11 cellular contexts compared by ENCODE assay signal in the genomic region with DNA sequence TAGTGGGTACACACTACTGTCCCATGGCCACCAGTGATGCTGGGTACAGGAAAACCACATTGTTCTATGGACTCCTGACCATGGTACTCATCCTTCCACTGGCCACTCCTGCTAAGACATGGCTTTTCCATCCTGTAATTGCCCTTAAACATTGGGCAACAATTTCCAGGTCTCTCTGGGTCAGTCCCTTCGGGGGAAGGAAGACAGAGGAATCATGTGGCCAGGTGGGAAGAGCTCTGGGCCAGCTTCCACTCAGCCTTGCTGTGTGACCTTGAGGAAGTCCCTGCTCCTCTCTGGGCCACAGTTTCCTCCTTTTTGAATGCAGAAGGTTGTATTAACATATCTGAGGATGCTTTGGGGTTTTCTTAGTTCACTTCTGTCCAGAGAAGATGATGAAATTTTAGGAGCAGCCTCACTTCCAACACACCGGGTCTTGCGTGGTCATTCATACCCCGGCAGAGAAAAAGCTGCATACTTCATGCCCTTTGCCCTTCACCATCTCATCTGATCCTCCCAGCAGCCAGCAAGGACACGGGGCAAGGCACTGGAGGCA. TPM values are rescaled to one million over a fixed set of nuclear protein-coding genes. Genes with fewer than 3 reads are reported as not detected.
A peak's percentile ranks its signal among the peaks of the same experiment; 100 is the strongest.
DNase-seq lines count a peak whose midpoint lies in the region; ATAC-seq, FAIRE-seq and TF ChIP-seq lines count a peak whose summit lies in the region.
"Had no signal": no experiment of that assay in that cellular context is flagged by ENCODE, and none has a peak within 500 bp of the region (broad histone marks: within the 10 kb centered on the region; RNA-seq: fewer than 3 reads in every experiment).

No MANE protein-coding gene starts in this region.

- H3K27me3 ChIP-seq in IMR-90 (ENCODE audit: control insufficient read depth, insufficient read depth, low read length): no peaks in the 10 kb centered on the region
- no peaks in the 10 kb centered on the region for H3K27me3 ChIP-seq in astrocyte (ENCODE audit: insufficient read depth, low read length)
- H3K27me3 ChIP-seq in right cardiac atrium (ENCODE audit: control insufficient read depth, insufficient read depth): no peaks in the 10 kb centered on the region
- no peaks in the 10 kb centered on the region for H3K27me3 ChIP-seq in brain microvascular endothelial cell (replicated peaks)
- H3K27me3 ChIP-seq: dorsolateral prefrontal cortex, spleen had no signal

- peaks cover 8% of the 10 kb centered on the region for H3K4me1 Mint-ChIP-seq in astrocyte (ENCODE audit: low read depth, unreplicated experiment)
- peaks cover 10% of the 10 kb centered on the region for H3K4me1 Mint-ChIP-seq in stimulated activated effector memory CD8-positive, alpha-beta T cell treated with anti-CD3 and anti-CD28 coated beads, Interleukin-12 subunit alpha, Interleukin-12 subunit beta, amount 100 ng/mL, for 72 hours
- peaks cover 4% of the 10 kb centered on the region for H3K4me1 Mint-ChIP-seq in activated T-cell treated with anti-CD3 and anti-CD28 coated beads, Interleukin-2, amount 50 U/mL, for 24 hours (ENCODE audit: low read depth)

- H3K9ac ChIP-seq in IMR-90 (ENCODE audit: low read depth, low read length) (0 out of 2 replicates have a peak overlapping the region, but pooled peaks have one; percentile 14), astrocyte (ENCODE audit: low read length) (no peak overlapping the region)

- H3K79me2 ChIP-seq in astrocyte (ENCODE audit: insufficient read depth, low read length): no peaks in the 10 kb centered on the region

- no TSS peak for BruUV-seq in IMR-90 (replicated peaks; lab: Mats Ljungman, UMichigan)

- dilution Hi-C loops in IMR-90 (cut with HindIII; ENCODE audit: low sequenced_read_pairs, unreplicated experiment): no loop called here

- H3K4me3 Mint-ChIP-seq in astrocyte (ENCODE audit: unreplicated experiment): no peak overlapping the region
- H3K4me3 Mint-ChIP-seq in stimulated activated effector memory CD8-positive, alpha-beta T cell treated with anti-CD3 and anti-CD28 coated beads, Interleukin-12 subunit alpha, Interleukin-12 subunit beta, amount 100 ng/mL, for 72 hours: peak overlapping the region; percentile 38
- no peak overlapping the region for H3K4me3 Mint-ChIP-seq in activated T-cell treated with anti-CD3 and anti-CD28 coated beads, Interleukin-2, amount 50 U/mL, for 24 hours

- H2AK9ac ChIP-seq in IMR-90 (replicated peaks; ENCODE audit: low read depth, low read length, poor library complexity): no peak overlapping the region

- H3K9me3 ChIP-seq in IMR-90 (ENCODE audit: control insufficient read depth, insufficient read depth, low read length) (no peaks in the 10 kb centered on the region), astrocyte (ENCODE audit: insufficient read depth, low read depth, low read length) (no peaks in the 10 kb centered on the region), right cardiac atrium (ENCODE audit: control insufficient read depth, low read length) (no peaks in the 10 kb centered on the region)
- H3K9me3 ChIP-seq: spleen had no signal

- peak overlapping the region; percentile 13; the same call in 1 of the 2 replicates for H4K5ac ChIP-seq in IMR-90 (ENCODE audit: low read depth, low read length)

- H4K8ac ChIP-seq in IMR-90 (ENCODE audit: low read depth in 2 of 2, low read length in 2 of 2): peak overlapping the region in 1 of 2 experiments; percentile 8; a peak in 1 of 4 replicates

- H3K4me2 ChIP-seq in IMR-90 (ENCODE audit: low read depth, low read length) (peak overlapping the region; percentile 33; the same call in 1 of the 2 replicates), astrocyte (ENCODE audit: low read length) (no peak overlapping the region)

- peak overlapping the region; percentile 51; the same call in 1 of the 2 replicates for H2BK20ac ChIP-seq in IMR-90 (ENCODE audit: low read depth, low read length)

- no peak for TF ChIP-seq RAD21 in IMR-90 (IDR thresholded peaks at IDR 0.05; ENCODE audit: low read length)

- H3K27ac ChIP-seq in IMR-90 (ENCODE audit: insufficient read depth, low read length) (peak overlapping the region; percentile 2; the same call in 1 of the 2 replicates), astrocyte (ENCODE audit: low read depth, low read length) (no peak overlapping the region), right cardiac atrium (ENCODE audit: low read length) (peak overlapping the region; percentile 89), brain microvascular endothelial cell (no peak overlapping the region)
- H3K27ac ChIP-seq: SK-N-MC had no signal

- H2BK15ac ChIP-seq in IMR-90 (ENCODE audit: low read depth, low read length): peak overlapping the region; percentile 2; the same call in 1 of the 3 replicates

- DNase-seq in IMR-90 (no peak), astrocyte (ENCODE audit: low read depth) (no peak), right cardiac atrium (no peak), brain microvascular endothelial cell (no peak)
- DNase-seq in stimulated activated effector memory CD8-positive, alpha-beta T cell treated with anti-CD3 and anti-CD28 coated beads, Interleukin-12 subunit alpha, Interleukin-12 subunit beta, amount 100 ng/mL, for 72 hours (ENCODE audit: low spot score in 2 of 2): no peak
- no peak for DNase-seq in activated T-cell treated with anti-CD3 and anti-CD28 coated beads, Interleukin-2, amount 50 U/mL, for 24 hours
- DNase-seq: dorsolateral prefrontal cortex, GDM1, spleen had no signal

- peak overlapping the region; percentile 69 for H2AFZ ChIP-seq in IMR-90 (replicated peaks; ENCODE audit: low read length, poor library complexity)
- H2AFZ ChIP-seq in astrocyte (ENCODE audit: low read depth, low read length): no peak overlapping the region

- H3K18ac ChIP-seq in IMR-90 (ENCODE audit: low read depth, low read length): peak overlapping the region; percentile 19; the same call in 1 of the 2 replicates

- TF ChIP-seq CTCF in IMR-90 (conservative IDR thresholded peaks at IDR 0.05; ENCODE audit: low read depth, low read length) (no peak), astrocyte (IDR thresholded peaks at IDR 0.05; ENCODE audit: insufficient read depth, low read depth, low read length) (no peak), brain microvascular endothelial cell (IDR thresholded peaks at IDR 0.05; ENCODE audit: low read depth, low read length, missing control alignments) (no peak)

- no peak overlapping the region for H3K56ac ChIP-seq in IMR-90 (ENCODE audit: extremely low read depth, insufficient read depth, low read length)

- WGBS in IMR-90 (ENCODE audit: extremely low coverage in 2 of 2, insufficient read length in 1 of 2), 2 experiments: 40% methylated on average over 2 of the region's 5 CpGs; no CpG with 5 or more reads in 1 of the 2 experiments
- WGBS in right cardiac atrium: 26% methylated on average over 5 of the region's 5 CpGs

- H3K23ac ChIP-seq in IMR-90 (ENCODE audit: low read depth, low read length): 0 out of 2 replicates have a peak overlapping the region, but pooled peaks have one; percentile 1

- H3K4me1 ChIP-seq in IMR-90 (ENCODE audit: control insufficient read depth, insufficient read depth, low read length) (peaks cover 9% of the 10 kb centered on the region), astrocyte (ENCODE audit: insufficient read depth, low read length) (peaks cover 6% of the 10 kb centered on the region), right cardiac atrium (ENCODE audit: control insufficient read depth, insufficient read depth, low read length) (peaks cover 22% of the 10 kb centered on the region)

- no peak for FAIRE-seq in astrocyte (lab: Jason Lieb, UNC)

- POLR2A ChIA-PET in IMR-90 (lab: Charles Lee; ENCODE audit: unreplicated experiment): no interaction called here

- peak overlapping the region; percentile 74 for H2AK5ac ChIP-seq in IMR-90 (ENCODE audit: low read depth, low read length)

- CTCF ChIA-PET in IMR-90 (lab: Yijun Ruan, JAX): no interaction called here

- H3K4me3 ChIP-seq in IMR-90 (ENCODE audit: insufficient read depth, low read depth, low read length): no peak overlapping the region
- H3K4me3 ChIP-seq in astrocyte (ENCODE audit: insufficient read depth, low read depth, low read length): no peak overlapping the region
- H3K4me3 ChIP-seq in right cardiac atrium (ENCODE audit: low read length): no peak overlapping the region
- no peak overlapping the region for H3K4me3 ChIP-seq in brain microvascular endothelial cell (ENCODE audit: low read depth, low read length)
- H3K4me3 ChIP-seq: dorsolateral prefrontal cortex, SK-N-MC, spleen had no signal

- intact Hi-C loops in IMR-90 (cut with micrococcal nuclease) (no loop called here), right cardiac atrium (cut with DNase I) (loop anchor here in 3 of 4 donors (5.0 to 10.0 kb wide), 2 partner anchors 51 to 53 kb away; a partner anchor contains a TSS)

- peak overlapping the region; percentile 2; the same call in 1 of the 2 replicates for H2BK120ac ChIP-seq in IMR-90 (ENCODE audit: low read depth, low read length)

- in situ Hi-C loops in IMR-90 (cut with MboI; ENCODE audit: low sequenced_read_pairs) (loop anchor here (5.0 kb wide), 2 partner anchors 43 to 143 kb away; no protein-coding TSS in a partner anchor), brain microvascular endothelial cell (cut with HindIII; ENCODE audit: low pct_ligation_motif_present, low sequenced_read_pairs) (no loop called here)

- TF ChIP-seq POLR2A in IMR-90 (IDR thresholded peaks at IDR 0.05; ENCODE audit: low read depth, low read length): no peak

- peaks cover 3% of the 10 kb centered on the region for H3K36me3 Mint-ChIP-seq in astrocyte (ENCODE audit: low read depth, unreplicated experiment)
- no peaks in the 10 kb centered on the region for H3K36me3 Mint-ChIP-seq in stimulated activated effector memory CD8-positive, alpha-beta T cell treated with anti-CD3 and anti-CD28 coated beads, Interleukin-12 subunit alpha, Interleukin-12 subunit beta, amount 100 ng/mL, for 72 hours
- H3K36me3 Mint-ChIP-seq in activated T-cell treated with anti-CD3 and anti-CD28 coated beads, Interleukin-2, amount 50 U/mL, for 24 hours (ENCODE audit: low read depth): no peaks in the 10 kb centered on the region

- H3K14ac ChIP-seq in IMR-90 (replicated peaks; ENCODE audit: low read depth, low read length): peak overlapping the region; percentile 48

- H3K36me3 ChIP-seq in IMR-90 (ENCODE audit: control insufficient read depth, insufficient read depth, low read length): no peaks in the 10 kb centered on the region
- no peaks in the 10 kb centered on the region for H3K36me3 ChIP-seq in astrocyte (ENCODE audit: insufficient read depth, low read length)
- no peaks in the 10 kb centered on the region for H3K36me3 ChIP-seq in brain microvascular endothelial cell (replicated peaks)
- H3K36me3 ChIP-seq: spleen had no signal

- H2BK5ac ChIP-seq in IMR-90 (ENCODE audit: low read depth, low read length, poor library complexity, severe bottlenecking): peak overlapping the region; percentile 4

- H4K20me1 ChIP-seq in IMR-90 (ENCODE audit: insufficient read depth, low read length) (no peaks in the 10 kb centered on the region; the same call in 1 of the 2 replicates), astrocyte (ENCODE audit: insufficient read depth, low read length) (no peaks in the 10 kb centered on the region)

- H3K4ac ChIP-seq in IMR-90 (ENCODE audit: low read depth, low read length): peak overlapping the region; percentile 40; the same call in 1 of the 2 replicates

- H3K27ac Mint-ChIP-seq in astrocyte (ENCODE audit: unreplicated experiment): peak overlapping the region; percentile 12
- peak overlapping the region; percentile 84 for H3K27ac Mint-ChIP-seq in stimulated activated effector memory CD8-positive, alpha-beta T cell treated with anti-CD3 and anti-CD28 coated beads, Interleukin-12 subunit alpha, Interleukin-12 subunit beta, amount 100 ng/mL, for 72 hours
- no peak overlapping the region for H3K27ac Mint-ChIP-seq in activated T-cell treated with anti-CD3 and anti-CD28 coated beads, Interleukin-2, amount 50 U/mL, for 24 hours

- peaks cover 3 to 4% of the 10 kb centered on the region in 2 experiments; a peak in 3 of 4 replicates for H3K79me1 ChIP-seq in IMR-90 (ENCODE audit: low read depth in 1 of 2, low read length in 2 of 2)

- H4K91ac ChIP-seq in IMR-90 (ENCODE audit: insufficient read depth, low read depth, low read length): no peak overlapping the region; the same call in 1 of the 2 replicates

- no peak for ATAC-seq in IMR-90 (ENCODE audit: low read depth)
- ATAC-seq in right cardiac atrium: peak; percentile 1 to 6
- ATAC-seq in stimulated activated effector memory CD8-positive, alpha-beta T cell treated with anti-CD3 and anti-CD28 coated beads, Interleukin-12 subunit alpha, Interleukin-12 subunit beta, amount 100 ng/mL, for 72 hours: no peak
- ATAC-seq in HG03342 (IDR thresholded peaks at IDR 0.05; ENCODE audit: unreplicated experiment): no peak

- H3K9me3 Mint-ChIP-seq in astrocyte (ENCODE audit: unreplicated experiment): peaks cover 5% of the 10 kb centered on the region
- no peaks in the 10 kb centered on the region for H3K9me3 Mint-ChIP-seq in stimulated activated effector memory CD8-positive, alpha-beta T cell treated with anti-CD3 and anti-CD28 coated beads, Interleukin-12 subunit alpha, Interleukin-12 subunit beta, amount 100 ng/mL, for 72 hours
- H3K9me3 Mint-ChIP-seq in activated T-cell treated with anti-CD3 and anti-CD28 coated beads, Interleukin-2, amount 50 U/mL, for 24 hours: no peaks in the 10 kb centered on the region

- H3K9me1 ChIP-seq in IMR-90 (ENCODE audit: insufficient read depth, low read length): peaks cover 8% of the 10 kb centered on the region; the same call in 1 of the 2 replicates

- H3K27me3 Mint-ChIP-seq in astrocyte (ENCODE audit: low read depth, unreplicated experiment): peaks cover 3% of the 10 kb centered on the region
- no peaks in the 10 kb centered on the region for H3K27me3 Mint-ChIP-seq in activated T-cell treated with anti-CD3 and anti-CD28 coated beads, Interleukin-2, amount 50 U/mL, for 24 hours

RNA-seq across cellular contexts. Expression of a gene that starts 50.8 kb away (rescaled TPM):
- total RNA-seq in IMR-90 (2012; rRNA removed): 13.6 and 24.2 TPM in 2 replicates
- 82.7 and 94.1 TPM in 2 replicates for polyA plus RNA-seq in IMR-90 (2012; rRNA removed)
- 25.6 and 28.1 TPM in 2 replicates for polyA plus RNA-seq in IMR-90 (2012; cell fraction: cytosol; rRNA removed)
- polyA plus RNA-seq in IMR-90 (2012; cell fraction: nucleus; rRNA removed; ENCODE audit: low replicate concordance): 70.9 and 209 TPM in 2 replicates
- 124 and 138 TPM in 2 replicates for total RNA-seq in astrocyte
- 10 to 100 TPM; 71.8 to 91.7 (median 79.3) TPM for total RNA-seq in right cardiac atrium
- 41.2 TPM for polyA plus RNA-seq in right cardiac atrium

RNA-seq across cellular contexts. Expression of a gene that starts 51.3 kb away (rescaled TPM):
- total RNA-seq in IMR-90 (2012; rRNA removed) (392 and 524 TPM in 2 replicates), astrocyte (353 and 375 TPM in 2 replicates), right cardiac atrium (100 to 1,000 TPM; 207 to 248 (median 233) TPM)
- polyA plus RNA-seq in IMR-90 (2012; rRNA removed) (194 and 242 TPM in 2 replicates), right cardiac atrium (110 TPM)
- polyA plus RNA-seq in IMR-90 (2012; cell fraction: cytosol; rRNA removed): 181 and 264 TPM in 2 replicates
- polyA plus RNA-seq in IMR-90 (2012; cell fraction: nucleus; rRNA removed; ENCODE audit: low replicate concordance): 149 and 183 TPM in 2 replicates

Comparison
In these comparisons a context has a peak if more than half of its experiments do, and no peak if none do; other contexts are left out.
1. ATAC-seq: peak in right cardiac atrium (2 of 2); none in IMR-90 (single experiment), stimulated activated effector memory CD8-positive, alpha-beta T cell treated with anti-CD3 and anti-CD28 coated beads, Interleukin-12 subunit alpha, Interleukin-12 subunit beta, amount 100 ng/mL, for 72 hours (single experiment) and HG03342 (single experiment).
2. H3K27ac ChIP-seq: peak in IMR-90 (single experiment) and right cardiac atrium (single experiment); none in astrocyte (single experiment) and brain microvascular endothelial cell (single experiment).